Comparison of ENCODE assay signal across 17 cellular contexts in the genomic region with DNA sequence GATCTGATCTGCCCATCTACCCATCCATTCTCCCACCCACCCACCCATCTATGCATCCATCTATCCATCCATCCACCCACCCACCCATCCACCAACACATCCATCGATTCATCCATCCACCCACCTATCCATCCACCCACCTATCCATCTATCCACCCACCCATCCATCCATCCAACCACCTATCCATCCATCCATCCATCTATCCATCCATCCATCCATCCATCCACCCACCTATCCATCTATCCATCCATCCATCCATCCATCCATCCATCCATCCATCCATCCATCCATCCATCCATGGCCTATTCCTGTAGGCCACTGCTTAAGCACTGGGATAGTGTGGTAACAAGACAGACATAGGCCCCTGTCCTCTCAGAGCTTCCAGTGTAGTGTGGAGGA.
DNase-seq lines count a peak whose midpoint lies in the region; TF ChIP-seq lines count a peak whose summit lies in the region.
"Had no signal": no experiment of that assay in that cellular context is flagged by ENCODE, and none has a peak within 500 bp of the region (broad histone marks: within the 10 kb centered on the region; RNA-seq: fewer than 3 reads in every experiment).

No MANE protein-coding gene starts in this region.

- H3K79me2 ChIP-seq in PC-9 (ENCODE audit: low read depth) = no peaks in the 10 kb centered on the region

- H3K27me3 ChIP-seq in PC-9 (ENCODE audit: insufficient read depth, low read depth) = no peaks in the 10 kb centered on the region
- H3K27me3 ChIP-seq: BLaER1 treated with 17β-estradiol and CSF1 and Interleukin-3, amounts not matched to agents 10 nM and 100 nM had no signal

- peaks cover 20% of the 10 kb centered on the region for H3F3A ChIP-seq in PC-9 (ENCODE audit: insufficient read depth, low read depth)

- DNase-seq in PC-9 (no peak), epithelial cell of prostate (ENCODE audit: low read depth, low spot score) (no peak), GM19238 (ENCODE audit: insufficient read length, low spot score) (no peak), NCI-H2029 (lab: John Stamatoyannopoulos, UW) (no peak), iPS-NIHi11 (ENCODE audit: low spot score) (no peak)
- DNase-seq: AML-193; Caco-2; Calu3; CD4-positive, alpha-beta T cell; CD8-positive, alpha-beta T cell; DMS79 treated with DMSO at 0.1 percent for 48 hours; GF-D8 had no signal

- no TSS peak for BruUV-seq in PC-9 (replicated peaks; lab: Mats Ljungman, UMichigan)

- H3K4me3 ChIP-seq in HEK293 (ENCODE audit: low read depth, low read length) (no peak overlapping the region), PC-9 (no peak overlapping the region)
- H3K4me3 ChIP-seq: A549; BLaER1 treated with 17β-estradiol and CSF1 and Interleukin-3, amounts not matched to agents 10 nM and 100 nM had no signal

- CTCF ChIA-PET in HEK293 (lab: Yijun Ruan, JAX) = no interaction called here
- CTCF ChIA-PET in PC-9 (lab: Charles Lee) = no interaction called here

- no peak for TF ChIP-seq CTCF in HEK293 (tag by site-specific recombination; IDR thresholded peaks at IDR 0.05)
- no peak for TF ChIP-seq CTCF in PC-9 (conservative IDR thresholded peaks at IDR 0.05)

- H4K20me1 ChIP-seq in PC-9 (ENCODE audit: insufficient read depth) = no peaks in the 10 kb centered on the region

- no peaks in the 10 kb centered on the region for H3K4me1 ChIP-seq in HEK293 (ENCODE audit: control insufficient read depth, insufficient read depth, low read length)
- peaks cover 35% of the 10 kb centered on the region for H3K4me1 ChIP-seq in PC-9 (replicated peaks; ENCODE audit: insufficient read depth)
- H3K4me1 ChIP-seq: Caco-2 had no signal

- POLR2A ChIA-PET in HEK293 (lab: Yijun Ruan, JAX) (no interaction called here), PC-9 (lab: Charles Lee; ENCODE audit: unreplicated experiment) (no interaction called here)

- H3K9me2 ChIP-seq in PC-9 (ENCODE audit: insufficient read depth) = no peaks in the 10 kb centered on the region

- no peak overlapping the region for H2AFZ ChIP-seq in PC-9

- intact Hi-C loops in PC-9 (cut with micrococcal nuclease; ENCODE audit: unreplicated experiment) = loop anchor here (2.0 kb wide), 1 partner anchor 55 kb away; no protein-coding TSS in a partner anchor

- H3K27ac ChIP-seq in HEK293 (ENCODE audit: extremely low read depth, low read depth, low read length) (no peak overlapping the region), PC-9 (peak overlapping the region; percentile 98), epithelial cell of prostate (peak overlapping the region; percentile 79)
- H3K27ac ChIP-seq: 22Rv1; BLaER1 treated with 17β-estradiol and CSF1 and Interleukin-3, amounts not matched to agents 10 nM and 100 nM; C4-2B had no signal

- H3K9me3 ChIP-seq in HEK293 (ENCODE audit: control insufficient read depth, insufficient read depth, low read depth, low read length) (no peaks in the 10 kb centered on the region), PC-9 (ENCODE audit: insufficient read depth, low read depth) (no peaks in the 10 kb centered on the region)
- H3K9me3 ChIP-seq: A549, Caco-2 had no signal

- H3K36me3 ChIP-seq in HEK293 (ENCODE audit: control insufficient read depth in 2 of 2, insufficient read depth in 1 of 2, low read length in 2 of 2) = no peaks in the 10 kb centered on the region
- H3K36me3 ChIP-seq in PC-9 (ENCODE audit: low read depth) = no peaks in the 10 kb centered on the region
- H3K36me3 ChIP-seq: BLaER1 treated with 17β-estradiol and CSF1 and Interleukin-3, amounts not matched to agents 10 nM and 100 nM had no signal

- peak overlapping the region; percentile 73 for H3K4me2 ChIP-seq in PC-9
- H3K4me2 ChIP-seq: BLaER1 treated with 17β-estradiol and CSF1 and Interleukin-3, amounts not matched to agents 10 nM and 100 nM had no signal

TF ChIP-seq in HEK293, 187 proteins besides CTCF, POLR2A, EP300 and RAD21 (continues in another document):
- TF ChIP-seq ZBTB17 (tag by site-specific recombination; IDR thresholded peaks at IDR 0.05) (peak; percentile 44; the same call in 1 of the 2 replicates), ZNF645 (tag by site-specific recombination; IDR thresholded peaks at IDR 0.05) (no peak), ZNF23 (tag by site-specific recombination; IDR thresholded peaks at IDR 0.05; ENCODE audit: borderline replicate concordance) (no peak), ZNF221 (tag by site-specific recombination; IDR thresholded peaks at IDR 0.05; ENCODE audit: borderline replicate concordance) (no peak), MYNN (tag by site-specific recombination; IDR thresholded peaks at IDR 0.05; ENCODE audit: borderline replicate concordance) (no peak), BCL6B (tag by site-specific recombination; IDR thresholded peaks at IDR 0.05) (no peak), ZNF837 (tag by site-specific recombination; IDR thresholded peaks at IDR 0.05) (no peak), ZNF26 (tag by site-specific recombination; IDR thresholded peaks at IDR 0.05) (no peak), ZNF558 (tag by site-specific recombination; IDR thresholded peaks at IDR 0.05) (no peak), ZNF830 (tag by site-specific recombination; IDR thresholded peaks at IDR 0.05; ENCODE audit: low read depth) (no peak), KLF8 (tag by site-specific recombination; IDR thresholded peaks at IDR 0.05) (no peak), ZNF10 (tag by site-specific recombination; IDR thresholded peaks at IDR 0.05) (no peak), ZBTB8A (tag by site-specific recombination; IDR thresholded peaks at IDR 0.05) (no peak), EGR2 (tag by site-specific recombination; IDR thresholded peaks at IDR 0.05; ENCODE audit: low read depth) (peak; percentile 79; the same call in 1 of the 2 replicates)
- TF ChIP-seq, protein P1, sequence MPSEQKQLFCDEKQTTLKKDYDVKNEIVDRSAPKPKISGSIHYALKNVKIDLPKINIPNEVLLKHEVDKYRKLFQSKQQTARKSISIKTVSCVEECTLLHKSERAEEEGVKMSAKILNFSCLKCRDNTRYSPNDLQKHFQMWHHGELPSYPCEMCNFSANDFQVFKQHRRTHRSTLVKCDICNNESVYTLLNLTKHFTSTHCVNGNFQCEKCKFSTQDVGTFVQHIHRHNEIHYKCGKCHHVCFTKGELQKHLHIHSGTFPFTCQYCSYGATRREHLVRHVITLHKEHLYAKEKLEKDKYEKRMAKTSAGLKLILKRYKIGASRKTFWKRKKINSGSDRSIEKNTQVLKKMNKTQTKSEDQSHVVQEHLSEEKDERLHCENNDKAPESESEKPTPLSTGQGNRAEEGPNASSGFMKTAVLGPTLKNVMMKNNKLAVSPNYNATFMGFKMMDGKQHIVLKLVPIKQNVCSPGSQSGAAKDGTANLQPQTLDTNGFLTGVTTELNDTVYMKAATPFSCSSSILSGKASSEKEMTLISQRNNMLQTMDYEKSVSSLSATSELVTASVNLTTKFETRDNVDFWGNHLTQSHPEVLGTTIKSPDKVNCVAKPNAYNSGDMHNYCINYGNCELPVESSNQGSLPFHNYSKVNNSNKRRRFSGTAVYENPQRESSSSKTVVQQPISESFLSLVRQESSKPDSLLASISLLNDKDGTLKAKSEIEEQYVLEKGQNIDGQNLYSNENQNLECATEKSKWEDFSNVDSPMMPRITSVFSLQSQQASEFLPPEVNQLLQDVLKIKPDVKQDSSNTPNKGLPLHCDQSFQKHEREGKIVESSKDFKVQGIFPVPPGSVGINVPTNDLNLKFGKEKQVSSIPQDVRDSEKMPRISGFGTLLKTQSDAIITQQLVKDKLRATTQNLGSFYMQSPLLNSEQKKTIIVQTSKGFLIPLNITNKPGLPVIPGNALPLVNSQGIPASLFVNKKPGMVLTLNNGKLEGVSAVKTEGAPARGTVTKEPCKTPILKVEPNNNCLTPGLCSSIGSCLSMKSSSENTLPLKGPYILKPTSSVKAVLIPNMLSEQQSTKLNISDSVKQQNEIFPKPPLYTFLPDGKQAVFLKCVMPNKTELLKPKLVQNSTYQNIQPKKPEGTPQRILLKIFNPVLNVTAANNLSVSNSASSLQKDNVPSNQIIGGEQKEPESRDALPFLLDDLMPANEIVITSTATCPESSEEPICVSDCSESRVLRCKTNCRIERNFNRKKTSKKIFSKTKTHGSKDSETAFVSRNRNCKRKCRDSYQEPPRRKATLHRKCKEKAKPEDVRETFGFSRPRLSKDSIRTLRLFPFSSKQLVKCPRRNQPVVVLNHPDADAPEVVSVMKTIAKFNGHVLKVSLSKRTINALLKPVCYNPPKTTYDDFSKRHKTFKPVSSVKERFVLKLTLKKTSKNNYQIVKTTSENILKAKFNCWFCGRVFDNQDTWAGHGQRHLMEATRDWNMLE (tag by site-specific recombination; conservative IDR thresholded peaks at IDR 0.05; ENCODE audit: low read depth) = no peak
